ENCODE assay signal across 26 cellular contexts in genomic region chr10:78393094-78393493, GRCh38.
"Had no signal": no experiment of that assay in that cellular context is flagged by ENCODE, and none has a peak within 500 bp of the region (broad histone marks: within the 10 kb centered on the region; RNA-seq: fewer than 3 reads in every experiment).

No MANE protein-coding gene starts in this region.

- H3K27me3 ChIP-seq: adrenal gland, body of pancreas, cardiac muscle cell, dorsolateral prefrontal cortex, gastrocnemius medialis had no signal

- H3K4me1 ChIP-seq: body of pancreas, gastrocnemius medialis had no signal

- H3K9me3 ChIP-seq: adrenal gland, body of pancreas, gastrocnemius medialis had no signal

- DNase-seq: activated CD4-positive, alpha-beta memory T cell treated with anti-CD3 and anti-CD28 coated beads for 36 hours; activated CD4-positive, alpha-beta T cell treated with anti-CD3 and anti-CD28 coated beads for 36 hours; activated CD4-positive, alpha-beta T cell treated with anti-CD3 and anti-CD28 coated beads, Interleukin-2, amount 10 ng/mL, durations not matched to agents 24 days and 14 days; activated CD4-positive, CD25-positive, alpha-beta regulatory T cell; activated CD4-positive, CD25-positive, alpha-beta regulatory T cell treated with anti-CD3 and anti-CD28 coated beads, Interleukin-2, amount 50 U/mL, for 72 hours; activated CD8-positive, alpha-beta memory T cell treated with anti-CD3 and anti-CD28 coated beads, Interleukin-2, amount 10 ng/mL, durations not matched to agents 7 days and 5 days; activated CD8-positive, alpha-beta memory T cell treated with anti-CD3 and anti-CD28 coated beads, Interleukin-2, amount 50 U/mL, for 4 hours; activated CD8-positive, alpha-beta T cell treated with anti-CD3 and anti-CD28 coated beads, Interleukin-2, amount 10 ng/mL, durations not matched to agents 7 days and 5 days; activated effector memory CD4-positive, alpha-beta T cell treated with anti-CD3 and anti-CD28 coated beads, Interleukin-2, amount 50 U/mL, for 16 hours; activated naive CD4-positive, alpha-beta T cell treated with anti-CD3 and anti-CD28 coated beads for 36 hours; activated naive CD8-positive, alpha-beta T cell treated with anti-CD3 and anti-CD28 coated beads for 36 hours; activated naive CD8-positive, alpha-beta T cell treated with anti-CD3 and anti-CD28 coated beads, Interleukin-2, amount 50 U/mL, for 24 hours; activated T-cell treated with anti-CD3 and anti-CD28 coated beads, Interleukin-2, amount 50 U/mL, for 1 hour; activated T-cell treated with anti-CD3 and anti-CD28 coated beads, Interleukin-2, amount 50 U/mL, for 48 hours; adrenal gland; amygdala; body of pancreas; dorsolateral prefrontal cortex; effector memory CD4-positive, alpha-beta T cell; endodermal cell; foreskin fibroblast; gastrocnemius medialis; T-helper 2 cell had no signal

- H3K27ac ChIP-seq: adrenal gland, body of pancreas, cardiac muscle cell, coronary artery, dorsolateral prefrontal cortex, gastrocnemius medialis had no signal

- ATAC-seq: activated CD4-positive, alpha-beta T cell treated with anti-CD3 and anti-CD28 coated beads for 36 hours; activated CD8-positive, alpha-beta memory T cell treated with anti-CD3 and anti-CD28 coated beads, Interleukin-2, amount 10 ng/mL, durations not matched to agents 7 days and 5 days; activated CD8-positive, alpha-beta T cell treated with anti-CD3 and anti-CD28 coated beads, Interleukin-2, amount 10 ng/mL, durations not matched to agents 7 days and 5 days; body of pancreas; esophagus mucosa; gastrocnemius medialis had no signal

- H3K36me3 ChIP-seq: adrenal gland, cardiac muscle cell, gastrocnemius medialis had no signal

- H3K4me3 ChIP-seq: adrenal gland, body of pancreas, cardiac muscle cell, coronary artery, dorsolateral prefrontal cortex, gastrocnemius medialis had no signal
